In the genomic region with DNA sequence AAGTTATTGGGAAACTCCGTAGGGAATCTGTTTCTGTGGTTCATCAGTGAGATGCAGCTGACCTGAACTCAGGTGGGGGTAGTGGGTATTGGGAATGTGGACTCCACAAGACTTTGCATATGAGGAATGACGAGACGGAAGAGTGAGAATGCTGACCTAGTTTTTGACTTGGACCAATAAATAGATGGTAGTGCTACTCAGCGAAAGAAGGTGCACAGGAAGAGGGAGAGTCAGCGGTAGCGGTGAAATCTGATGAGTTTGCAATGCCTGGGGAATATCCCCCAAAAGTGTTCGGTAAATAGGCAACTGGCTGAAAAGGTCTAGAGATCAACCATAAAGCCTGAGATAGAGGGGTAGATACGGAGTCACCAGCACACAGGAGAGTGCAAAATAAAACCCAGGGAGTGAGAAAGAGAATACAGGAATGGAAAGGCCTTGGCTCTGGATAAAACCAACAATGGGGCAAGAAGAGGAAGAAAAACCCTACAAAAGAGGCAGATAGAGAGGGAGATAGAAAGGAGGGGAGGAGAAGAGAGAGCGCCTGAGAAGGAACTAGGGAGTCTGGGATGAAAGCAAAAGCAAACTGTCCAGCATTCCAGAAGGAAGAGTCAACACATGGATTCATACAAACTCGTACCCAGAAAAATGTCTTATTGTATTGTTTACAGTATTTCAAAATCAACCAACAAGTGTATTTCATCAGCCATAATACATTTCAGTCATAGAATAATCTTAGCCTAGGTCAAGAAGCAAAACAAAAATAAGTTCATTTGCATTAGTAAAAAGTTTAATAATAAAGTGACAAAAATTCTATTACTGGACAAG, we compare ENCODE assay signal across 1 cellular context.
TF ChIP-seq lines count a peak whose summit lies in the region.

No MANE protein-coding gene starts in this region.

TF ChIP-seq in A549, 52 proteins besides CTCF, POLR2A, EP300 and RAD21 (continued from another document):
- TF ChIP-seq, protein P1, sequence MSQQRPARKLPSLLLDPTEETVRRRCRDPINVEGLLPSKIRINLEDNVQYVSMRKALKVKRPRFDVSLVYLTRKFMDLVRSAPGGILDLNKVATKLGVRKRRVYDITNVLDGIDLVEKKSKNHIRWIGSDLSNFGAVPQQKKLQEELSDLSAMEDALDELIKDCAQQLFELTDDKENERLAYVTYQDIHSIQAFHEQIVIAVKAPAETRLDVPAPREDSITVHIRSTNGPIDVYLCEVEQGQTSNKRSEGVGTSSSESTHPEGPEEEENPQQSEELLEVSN (IDR thresholded peaks at IDR 0.05; ENCODE audit: borderline replicate concordance, low read depth), result no peak
- TF ChIP-seq MYC (IDR thresholded peaks at IDR 0.05; ENCODE audit: borderline replicate concordance, low read length) (no peak), CHD4 (IDR thresholded peaks at IDR 0.05; ENCODE audit: borderline replicate concordance) (no peak), FOXS1 (CRISPR knock-in tag; IDR thresholded peaks at IDR 0.05) (no peak), CBX8 (IDR thresholded peaks at IDR 0.05) (no peak), NR3C1 (IDR thresholded peaks at IDR 0.05) (no peak), POLR2AphosphoS2 (conservative IDR thresholded peaks at IDR 0.05; ENCODE audit: low read length) (no peak), HOXB5 (CRISPR knock-in tag; IDR thresholded peaks at IDR 0.05) (no peak), RFX5 (IDR thresholded peaks at IDR 0.05) (no peak), NPAS2 (CRISPR knock-in tag; IDR thresholded peaks at IDR 0.05; ENCODE audit: borderline replicate concordance) (no peak), GATA3 (IDR thresholded peaks at IDR 0.05; ENCODE audit: borderline replicate concordance) (no peak; the same call in 1 of the 2 replicates), TFCP2L1 (CRISPR knock-in tag; IDR thresholded peaks at IDR 0.05) (no peak), KDM1A (IDR thresholded peaks at IDR 0.05; ENCODE audit: low read depth) (no peak), HOXA7 (CRISPR knock-in tag; IDR thresholded peaks at IDR 0.05) (no peak), ZNF302 (CRISPR knock-in tag; IDR thresholded peaks at IDR 0.05) (no peak), ESRRA (IDR thresholded peaks at IDR 0.05; ENCODE audit: borderline replicate concordance, low read length) (no peak), CBX2 (IDR thresholded peaks at IDR 0.05; ENCODE audit: borderline replicate concordance, low read depth) (no peak)
- TF ChIP-seq, protein P2, sequence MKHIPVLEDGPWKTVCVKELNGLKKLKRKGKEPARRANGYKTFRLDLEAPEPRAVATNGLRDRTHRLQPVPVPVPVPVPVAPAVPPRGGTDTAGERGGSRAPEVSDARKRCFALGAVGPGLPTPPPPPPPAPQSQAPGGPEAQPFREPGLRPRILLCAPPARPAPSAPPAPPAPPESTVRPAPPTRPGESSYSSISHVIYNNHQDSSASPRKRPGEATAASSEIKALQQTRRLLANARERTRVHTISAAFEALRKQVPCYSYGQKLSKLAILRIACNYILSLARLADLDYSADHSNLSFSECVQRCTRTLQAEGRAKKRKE (CRISPR knock-in tag; IDR thresholded peaks at IDR 0.05; ENCODE audit: low read depth), result no peak
- TF ChIP-seq, protein P3, sequence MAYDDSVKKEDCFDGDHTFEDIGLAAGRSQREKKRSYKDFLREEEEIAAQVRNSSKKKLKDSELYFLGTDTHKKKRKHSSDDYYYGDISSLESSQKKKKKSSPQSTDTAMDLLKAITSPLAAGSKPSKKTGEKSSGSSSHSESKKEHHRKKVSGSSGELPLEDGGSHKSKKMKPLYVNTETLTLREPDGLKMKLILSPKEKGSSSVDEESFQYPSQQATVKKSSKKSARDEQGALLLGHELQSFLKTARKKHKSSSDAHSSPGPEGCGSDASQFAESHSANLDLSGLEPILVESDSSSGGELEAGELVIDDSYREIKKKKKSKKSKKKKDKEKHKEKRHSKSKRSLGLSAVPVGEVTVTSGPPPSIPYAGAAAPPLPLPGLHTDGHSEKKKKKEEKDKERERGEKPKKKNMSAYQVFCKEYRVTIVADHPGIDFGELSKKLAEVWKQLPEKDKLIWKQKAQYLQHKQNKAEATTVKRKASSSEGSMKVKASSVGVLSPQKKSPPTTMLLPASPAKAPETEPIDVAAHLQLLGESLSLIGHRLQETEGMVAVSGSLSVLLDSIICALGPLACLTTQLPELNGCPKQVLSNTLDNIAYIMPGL (CRISPR knock-in tag; IDR thresholded peaks at IDR 0.05; ENCODE audit: borderline replicate concordance), result no peak
- TF ChIP-seq, protein P4, sequence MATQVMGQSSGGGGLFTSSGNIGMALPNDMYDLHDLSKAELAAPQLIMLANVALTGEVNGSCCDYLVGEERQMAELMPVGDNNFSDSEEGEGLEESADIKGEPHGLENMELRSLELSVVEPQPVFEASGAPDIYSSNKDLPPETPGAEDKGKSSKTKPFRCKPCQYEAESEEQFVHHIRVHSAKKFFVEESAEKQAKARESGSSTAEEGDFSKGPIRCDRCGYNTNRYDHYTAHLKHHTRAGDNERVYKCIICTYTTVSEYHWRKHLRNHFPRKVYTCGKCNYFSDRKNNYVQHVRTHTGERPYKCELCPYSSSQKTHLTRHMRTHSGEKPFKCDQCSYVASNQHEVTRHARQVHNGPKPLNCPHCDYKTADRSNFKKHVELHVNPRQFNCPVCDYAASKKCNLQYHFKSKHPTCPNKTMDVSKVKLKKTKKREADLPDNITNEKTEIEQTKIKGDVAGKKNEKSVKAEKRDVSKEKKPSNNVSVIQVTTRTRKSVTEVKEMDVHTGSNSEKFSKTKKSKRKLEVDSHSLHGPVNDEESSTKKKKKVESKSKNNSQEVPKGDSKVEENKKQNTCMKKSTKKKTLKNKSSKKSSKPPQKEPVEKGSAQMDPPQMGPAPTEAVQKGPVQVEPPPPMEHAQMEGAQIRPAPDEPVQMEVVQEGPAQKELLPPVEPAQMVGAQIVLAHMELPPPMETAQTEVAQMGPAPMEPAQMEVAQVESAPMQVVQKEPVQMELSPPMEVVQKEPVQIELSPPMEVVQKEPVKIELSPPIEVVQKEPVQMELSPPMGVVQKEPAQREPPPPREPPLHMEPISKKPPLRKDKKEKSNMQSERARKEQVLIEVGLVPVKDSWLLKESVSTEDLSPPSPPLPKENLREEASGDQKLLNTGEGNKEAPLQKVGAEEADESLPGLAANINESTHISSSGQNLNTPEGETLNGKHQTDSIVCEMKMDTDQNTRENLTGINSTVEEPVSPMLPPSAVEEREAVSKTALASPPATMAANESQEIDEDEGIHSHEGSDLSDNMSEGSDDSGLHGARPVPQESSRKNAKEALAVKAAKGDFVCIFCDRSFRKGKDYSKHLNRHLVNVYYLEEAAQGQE (IDR thresholded peaks at IDR 0.05), result no peak
- TF ChIP-seq, protein P5, sequence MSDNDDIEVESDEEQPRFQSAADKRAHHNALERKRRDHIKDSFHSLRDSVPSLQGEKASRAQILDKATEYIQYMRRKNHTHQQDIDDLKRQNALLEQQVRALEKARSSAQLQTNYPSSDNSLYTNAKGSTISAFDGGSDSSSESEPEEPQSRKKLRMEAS (IDR thresholded peaks at IDR 0.05), result 0 out of 2 replicates have a peak, but pooled peaks have one; percentile 42
- TF ChIP-seq, protein P6, sequence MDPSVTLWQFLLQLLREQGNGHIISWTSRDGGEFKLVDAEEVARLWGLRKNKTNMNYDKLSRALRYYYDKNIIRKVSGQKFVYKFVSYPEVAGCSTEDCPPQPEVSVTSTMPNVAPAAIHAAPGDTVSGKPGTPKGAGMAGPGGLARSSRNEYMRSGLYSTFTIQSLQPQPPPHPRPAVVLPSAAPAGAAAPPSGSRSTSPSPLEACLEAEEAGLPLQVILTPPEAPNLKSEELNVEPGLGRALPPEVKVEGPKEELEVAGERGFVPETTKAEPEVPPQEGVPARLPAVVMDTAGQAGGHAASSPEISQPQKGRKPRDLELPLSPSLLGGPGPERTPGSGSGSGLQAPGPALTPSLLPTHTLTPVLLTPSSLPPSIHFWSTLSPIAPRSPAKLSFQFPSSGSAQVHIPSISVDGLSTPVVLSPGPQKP (IDR thresholded peaks at IDR 0.05; ENCODE audit: low read depth, low read length), result no peak
- TF ChIP-seq, protein P7, sequence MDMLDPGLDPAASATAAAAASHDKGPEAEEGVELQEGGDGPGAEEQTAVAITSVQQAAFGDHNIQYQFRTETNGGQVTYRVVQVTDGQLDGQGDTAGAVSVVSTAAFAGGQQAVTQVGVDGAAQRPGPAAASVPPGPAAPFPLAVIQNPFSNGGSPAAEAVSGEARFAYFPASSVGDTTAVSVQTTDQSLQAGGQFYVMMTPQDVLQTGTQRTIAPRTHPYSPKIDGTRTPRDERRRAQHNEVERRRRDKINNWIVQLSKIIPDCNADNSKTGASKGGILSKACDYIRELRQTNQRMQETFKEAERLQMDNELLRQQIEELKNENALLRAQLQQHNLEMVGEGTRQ (IDR thresholded peaks at IDR 0.05), result no peak
